Comparison of ENCODE assay signal across 1 cellular context in the genomic region with DNA sequence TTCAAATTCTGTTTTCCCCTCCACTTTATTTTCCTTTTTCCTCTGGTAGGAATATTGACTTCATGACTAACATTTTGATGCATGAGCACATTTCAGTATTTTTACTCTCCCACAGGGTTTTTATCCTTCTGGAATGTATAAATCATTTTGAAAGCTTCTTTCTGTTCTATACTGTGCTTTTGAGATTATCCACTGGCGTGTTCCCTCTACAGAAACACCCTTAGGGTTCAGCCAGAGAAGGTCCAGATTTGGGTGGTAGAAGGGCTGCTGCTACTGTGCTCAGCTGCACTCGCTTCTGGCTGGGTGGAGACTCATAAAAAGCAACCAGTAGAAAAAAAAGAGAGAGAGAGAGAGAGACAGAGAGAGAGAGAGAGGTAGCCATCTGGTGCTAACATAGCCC.
TF ChIP-seq lines count a peak whose summit lies in the region.

No MANE protein-coding gene starts in this region.

TF ChIP-seq in SK-N-SH, 30 proteins besides CTCF, POLR2A, EP300 and RAD21 (continued from another document):
- TF ChIP-seq, protein P1, sequence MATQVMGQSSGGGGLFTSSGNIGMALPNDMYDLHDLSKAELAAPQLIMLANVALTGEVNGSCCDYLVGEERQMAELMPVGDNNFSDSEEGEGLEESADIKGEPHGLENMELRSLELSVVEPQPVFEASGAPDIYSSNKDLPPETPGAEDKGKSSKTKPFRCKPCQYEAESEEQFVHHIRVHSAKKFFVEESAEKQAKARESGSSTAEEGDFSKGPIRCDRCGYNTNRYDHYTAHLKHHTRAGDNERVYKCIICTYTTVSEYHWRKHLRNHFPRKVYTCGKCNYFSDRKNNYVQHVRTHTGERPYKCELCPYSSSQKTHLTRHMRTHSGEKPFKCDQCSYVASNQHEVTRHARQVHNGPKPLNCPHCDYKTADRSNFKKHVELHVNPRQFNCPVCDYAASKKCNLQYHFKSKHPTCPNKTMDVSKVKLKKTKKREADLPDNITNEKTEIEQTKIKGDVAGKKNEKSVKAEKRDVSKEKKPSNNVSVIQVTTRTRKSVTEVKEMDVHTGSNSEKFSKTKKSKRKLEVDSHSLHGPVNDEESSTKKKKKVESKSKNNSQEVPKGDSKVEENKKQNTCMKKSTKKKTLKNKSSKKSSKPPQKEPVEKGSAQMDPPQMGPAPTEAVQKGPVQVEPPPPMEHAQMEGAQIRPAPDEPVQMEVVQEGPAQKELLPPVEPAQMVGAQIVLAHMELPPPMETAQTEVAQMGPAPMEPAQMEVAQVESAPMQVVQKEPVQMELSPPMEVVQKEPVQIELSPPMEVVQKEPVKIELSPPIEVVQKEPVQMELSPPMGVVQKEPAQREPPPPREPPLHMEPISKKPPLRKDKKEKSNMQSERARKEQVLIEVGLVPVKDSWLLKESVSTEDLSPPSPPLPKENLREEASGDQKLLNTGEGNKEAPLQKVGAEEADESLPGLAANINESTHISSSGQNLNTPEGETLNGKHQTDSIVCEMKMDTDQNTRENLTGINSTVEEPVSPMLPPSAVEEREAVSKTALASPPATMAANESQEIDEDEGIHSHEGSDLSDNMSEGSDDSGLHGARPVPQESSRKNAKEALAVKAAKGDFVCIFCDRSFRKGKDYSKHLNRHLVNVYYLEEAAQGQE (IDR thresholded peaks at IDR 0.05; ENCODE audit: low read depth, low read length) = no peak
- TF ChIP-seq GABPA (IDR thresholded peaks at IDR 0.05; ENCODE audit: low read depth) = no peak
- no peak for TF ChIP-seq SIN3A (IDR thresholded peaks at IDR 0.05; ENCODE audit: borderline replicate concordance, low read depth, low read length)
- TF ChIP-seq JUND (IDR thresholded peaks at IDR 0.05) = no peak
- TF ChIP-seq GATA2 (CRISPR knock-in tag; IDR thresholded peaks at IDR 0.05) = no peak
